In genomic region chr15:41795996-41796395, GRCh38 we compare ENCODE assay signal across 13 cellular contexts. TPM values are rescaled to one million over a fixed set of nuclear protein-coding genes. Genes with fewer than 3 reads are reported as not detected.
DNase-seq lines count a peak whose midpoint lies in the region; ATAC-seq, FAIRE-seq and TF ChIP-seq lines count a peak whose summit lies in the region.
"Had no signal": no experiment of that assay in that cellular context is flagged by ENCODE, and none has a peak within 500 bp of the region (broad histone marks: within the 10 kb centered on the region; RNA-seq: fewer than 3 reads in every experiment).

No MANE protein-coding gene starts in this region.

- BruUV-seq in HepG2 (replicated peaks; lab: Mats Ljungman, UMichigan) = no TSS peak

- no peaks in the 10 kb centered on the region for H3K9me3 Mint-ChIP-seq in activated CD4-positive, alpha-beta memory T cell treated with anti-CD3 and anti-CD28 coated beads, Interleukin-2, amount 10 ng/mL, durations not matched to agents 7 days and 5 days
- H3K9me3 Mint-ChIP-seq: stimulated activated naive CD8-positive, alpha-beta T cell treated with anti-CD3 and anti-CD28 coated beads, Interleukin-15, Interleukin-2, amounts not matched to agents 100 ng/mL and 50 ng/mL, for 24 hours had no signal

- H2AFZ ChIP-seq in HepG2 (ENCODE audit: low read length) = no peak overlapping the region
- no peak overlapping the region for H2AFZ ChIP-seq in trophoblast cell (ENCODE audit: insufficient read depth, low read length, poor library complexity)

- H2AK5ac ChIP-seq in trophoblast cell (ENCODE audit: low read length) = no peak overlapping the region

- peak overlapping the region; percentile 16; the same call in 1 of the 2 replicates for H3K4me2 ChIP-seq in HepG2 (ENCODE audit: low read depth, low read length)
- no peak overlapping the region for H3K4me2 ChIP-seq in trophoblast cell (ENCODE audit: low read length)

- peaks cover 43% of the 10 kb centered on the region for H3K4me1 ChIP-seq in HepG2 (ENCODE audit: insufficient read depth, low read length)
- peaks cover 0 to 14% (median 0%) of the 10 kb centered on the region in 4 donors for H3K4me1 ChIP-seq in right lobe of liver
- H3K4me1 ChIP-seq in trophoblast cell (ENCODE audit: control insufficient read depth in 1 of 2, insufficient read depth in 2 of 2, low read length in 2 of 2) = peaks cover 33 to 51% of the 10 kb centered on the region in 2 experiments
- peaks cover 5% of the 10 kb centered on the region for H3K4me1 ChIP-seq in effector memory CD4-positive, alpha-beta T cell (ENCODE audit: control insufficient read depth, insufficient read depth, low read length, poor library complexity, severe bottlenecking)

- CTCF ChIA-PET in HepG2 (lab: Yijun Ruan, JAX; ENCODE audit: low intra/inter-chr PET ratio, low total read pairs) = no interaction called here
- CTCF ChIA-PET in activated CD4-positive, alpha-beta memory T cell treated with anti-CD3 and anti-CD28 coated beads, Interleukin-2, amount 10 ng/mL, durations not matched to agents 7 days and 5 days (lab: Charles Lee) = interaction anchor here (0.9 to 1.5 kb wide), 4 partner anchors 15 to 53 kb away, joined by 3 to 7 read pairs (median 5); partner anchors contain the start of gene MAPKBP1

- H3K9me3 ChIP-seq in HepG2 (ENCODE audit: low read length) (no peaks in the 10 kb centered on the region), right lobe of liver (no peaks in the 10 kb centered on the region), trophoblast cell (ENCODE audit: insufficient read depth, low read depth, low read length) (no peaks in the 10 kb centered on the region)
- no peaks in the 10 kb centered on the region for H3K9me3 ChIP-seq in effector memory CD4-positive, alpha-beta T cell (ENCODE audit: control insufficient read depth, low read length)

- H4K8ac ChIP-seq in trophoblast cell (ENCODE audit: low read depth, low read length) = no peak overlapping the region

- no peak overlapping the region for H4K12ac ChIP-seq in trophoblast cell (ENCODE audit: low read depth, low read length)

- H3K9ac ChIP-seq in HepG2 (ENCODE audit: insufficient read depth, low read depth, low read length) (no peak overlapping the region), trophoblast cell (ENCODE audit: low read length) (no peak overlapping the region)

- TF ChIP-seq POLR2A in HepG2 (IDR thresholded peaks at IDR 0.05; ENCODE audit: insufficient read depth in 1 of 2, low read depth in 2 of 2, low read length in 2 of 2) (no peak), right lobe of liver (IDR thresholded peaks at IDR 0.05) (no peak)

- H3K18ac ChIP-seq in trophoblast cell (ENCODE audit: low read length) = no peak overlapping the region

- peaks cover 13% of the 10 kb centered on the region for H3K36me3 Mint-ChIP-seq in activated CD4-positive, alpha-beta memory T cell treated with anti-CD3 and anti-CD28 coated beads, Interleukin-2, amount 10 ng/mL, durations not matched to agents 7 days and 5 days (ENCODE audit: low read depth)

- DNase-seq in HepG2 (ENCODE audit: low spot score) = no peak
- DNase-seq in right lobe of liver = no peak
- no peak for DNase-seq in coronary artery (ENCODE audit: low spot score)
- no peak for DNase-seq in trophoblast cell
- no peak for DNase-seq in effector memory CD4-positive, alpha-beta T cell
- no peak for DNase-seq in NCI-H2107 treated with DMSO at 0.1 percent for 48 hours (lab: John Stamatoyannopoulos, UW; ENCODE audit: unreplicated experiment)
- DNase-seq in activated CD4-positive, alpha-beta memory T cell treated with anti-CD3 and anti-CD28 coated beads, Interleukin-2, amount 10 ng/mL, durations not matched to agents 7 days and 5 days = no peak
- no peak for DNase-seq in NCI-H510A (lab: John Stamatoyannopoulos, UW)
- DNase-seq: activated CD4-positive, alpha-beta T cell treated with anti-CD3 and anti-CD28 coated beads for 1 hour; activated T-cell treated with anti-CD3 and anti-CD28 coated beads, Interleukin-2, amount 50 U/mL, for 48 hours; SW 1271 had no signal

- H3K27me3 ChIP-seq in HepG2 (ENCODE audit: control insufficient read depth in 1 of 2, insufficient read depth in 2 of 2, low read length in 2 of 2) (no peaks in the 10 kb centered on the region), right lobe of liver (no peaks in the 10 kb centered on the region), trophoblast cell (ENCODE audit: insufficient read depth, low read length) (no peaks in the 10 kb centered on the region)
- no peaks in the 10 kb centered on the region for H3K27me3 ChIP-seq in effector memory CD4-positive, alpha-beta T cell (replicated peaks; ENCODE audit: control insufficient read depth, insufficient read depth, low read length, poor library complexity, severe bottlenecking)

- no peak overlapping the region for H3K14ac ChIP-seq in trophoblast cell (ENCODE audit: low read length)

- ATAC-seq in HepG2 (no peak; the same call in 2 of the 3 replicates), right lobe of liver (no peak)

- H2BK5ac ChIP-seq in trophoblast cell (ENCODE audit: low read depth, low read length, poor library complexity) = no peak overlapping the region

- TF ChIP-seq EP300 in HepG2 (IDR thresholded peaks at IDR 0.05; ENCODE audit: low read depth in 2 of 2, low read length in 2 of 2) (no peak), HepG2 (CRISPR knock-in tag; IDR thresholded peaks at IDR 0.05; ENCODE audit: borderline replicate concordance) (no peak)

- in situ Hi-C loops in HepG2 (cut with HindIII; ENCODE audit: extremely low pct_ligation_motif_present, low pct_unique_long_range_greater_than_20kb) = no loop called here

- no peak for FAIRE-seq in HepG2 (lab: Jason Lieb, UNC)
- FAIRE-seq: HTR-8/SVneo had no signal

- no peaks in the 10 kb centered on the region for H3K27me3 Mint-ChIP-seq in activated CD4-positive, alpha-beta memory T cell treated with anti-CD3 and anti-CD28 coated beads, Interleukin-2, amount 10 ng/mL, durations not matched to agents 7 days and 5 days
- H3K27me3 Mint-ChIP-seq: stimulated activated naive CD8-positive, alpha-beta T cell treated with anti-CD3 and anti-CD28 coated beads, Interleukin-15, Interleukin-2, amounts not matched to agents 100 ng/mL and 50 ng/mL, for 24 hours had no signal

- intact Hi-C loops in HepG2 (cut with micrococcal nuclease; ENCODE audit: unreplicated experiment) (no loop called here), right lobe of liver (cut with DNase I) (no loop called here)

- POLR2A ChIA-PET in HepG2 (lab: Yijun Ruan, JAX) = no interaction called here
- POLR2A ChIA-PET in activated CD4-positive, alpha-beta memory T cell treated with anti-CD3 and anti-CD28 coated beads, Interleukin-2, amount 10 ng/mL, durations not matched to agents 7 days and 5 days (lab: Charles Lee) = interaction anchor here (0.8 kb wide), 1 partner anchor 17 kb away, joined by 3 read pairs; no protein-coding TSS in a partner anchor

- no peak overlapping the region for H3K23ac ChIP-seq in trophoblast cell (ENCODE audit: low read length)

- H2BK120ac ChIP-seq in trophoblast cell (ENCODE audit: insufficient read depth, low read length, poor library complexity) = peak overlapping the region; percentile 6

- no peaks in the 10 kb centered on the region for H4K20me1 ChIP-seq in HepG2 (ENCODE audit: insufficient read depth, low read length)

- H3K27ac ChIP-seq in HepG2 (ENCODE audit: extremely low read length, insufficient read depth, low read length) (peak overlapping the region; percentile 54), right lobe of liver (no peak overlapping the region), coronary artery (peak overlapping the region; percentile 0 to 27), trophoblast cell (ENCODE audit: low read depth, low read length) (no peak overlapping the region)
- H3K27ac ChIP-seq in effector memory CD4-positive, alpha-beta T cell (ENCODE audit: insufficient read depth, low read length, poor library complexity, severe bottlenecking) = no peak overlapping the region

- WGBS in HepG2 (ENCODE audit: low lambda C conversion rate) = 94% methylated on average over 6 of the region's 6 CpGs
- 33% methylated on average over 1 of the region's 6 CpGs for WGBS in right lobe of liver (ENCODE audit: insufficient coverage, low coverage, low lambda C conversion rate, missing lambda C conversion rate)
- WGBS in trophoblast cell (ENCODE audit: extremely low coverage, insufficient coverage, insufficient read length) = no CpG with 5 or more reads among the region's 6 CpGs

- H3K36me3 ChIP-seq in HepG2 (replicated peaks in 1 of 2; ENCODE audit: control insufficient read depth in 1 of 2, insufficient read depth in 2 of 2, low read length in 2 of 2) = no peaks in the 10 kb centered on the region
- no peaks in the 10 kb centered on the region for H3K36me3 ChIP-seq in right lobe of liver
- H3K36me3 ChIP-seq in trophoblast cell (ENCODE audit: control insufficient read depth in 1 of 2, insufficient read depth in 2 of 2, low read length in 2 of 2) = peaks cover 3 to 8% of the 10 kb centered on the region in 2 experiments
- peaks cover 6% of the 10 kb centered on the region for H3K36me3 ChIP-seq in effector memory CD4-positive, alpha-beta T cell (ENCODE audit: control insufficient read depth, insufficient read depth, low read length)

- H3K4me3 ChIP-seq in HepG2 (replicated peaks in 1 of 3; ENCODE audit: insufficient read depth in 1 of 3, low read depth in 2 of 3, low read length in 3 of 3) = no peak overlapping the region
- H3K4me3 ChIP-seq in right lobe of liver = no peak overlapping the region
- no peak overlapping the region for H3K4me3 ChIP-seq in coronary artery
- H3K4me3 ChIP-seq in trophoblast cell (ENCODE audit: low read depth, low read length) = no peak overlapping the region
- no peak overlapping the region for H3K4me3 ChIP-seq in effector memory CD4-positive, alpha-beta T cell (ENCODE audit: insufficient read depth, low read depth, low read length, poor library complexity, severe bottlenecking)

- H3K27ac Mint-ChIP-seq in activated CD4-positive, alpha-beta memory T cell treated with anti-CD3 and anti-CD28 coated beads, Interleukin-2, amount 10 ng/mL, durations not matched to agents 7 days and 5 days = no peak overlapping the region
- H3K27ac Mint-ChIP-seq: stimulated activated naive CD8-positive, alpha-beta T cell treated with anti-CD3 and anti-CD28 coated beads, Interleukin-15, Interleukin-2, amounts not matched to agents 100 ng/mL and 50 ng/mL, for 24 hours had no signal

- H2BK12ac ChIP-seq in trophoblast cell (ENCODE audit: low read length) = no peak overlapping the region

- TF ChIP-seq RAD21 in HepG2 (CRISPR knock-in tag; IDR thresholded peaks at IDR 0.05) = no peak

- H3K79me1 ChIP-seq in trophoblast cell (ENCODE audit: low read length) = peaks cover 24% of the 10 kb centered on the region

- no peak overlapping the region for H4K91ac ChIP-seq in trophoblast cell (ENCODE audit: low read depth, low read length)

- H3K4me1 Mint-ChIP-seq in activated CD4-positive, alpha-beta memory T cell treated with anti-CD3 and anti-CD28 coated beads, Interleukin-2, amount 10 ng/mL, durations not matched to agents 7 days and 5 days = peaks cover 33% of the 10 kb centered on the region

- no peak for TF ChIP-seq CTCF in HepG2 (CRISPR knock-in tag; IDR thresholded peaks at IDR 0.05)
- no peak for TF ChIP-seq CTCF in right lobe of liver (IDR thresholded peaks at IDR 0.05)
- TF ChIP-seq CTCF in coronary artery (IDR thresholded peaks at IDR 0.05) = no peak

- no peak overlapping the region for H3K4ac ChIP-seq in trophoblast cell (ENCODE audit: low read depth, low read length)

- no peak overlapping the region for H3K4me3 Mint-ChIP-seq in activated CD4-positive, alpha-beta memory T cell treated with anti-CD3 and anti-CD28 coated beads, Interleukin-2, amount 10 ng/mL, durations not matched to agents 7 days and 5 days
- H3K4me3 Mint-ChIP-seq: stimulated activated naive CD8-positive, alpha-beta T cell treated with anti-CD3 and anti-CD28 coated beads, Interleukin-15, Interleukin-2, amounts not matched to agents 100 ng/mL and 50 ng/mL, for 24 hours had no signal

- H3K79me2 ChIP-seq in HepG2 (ENCODE audit: insufficient read depth, low read length) (peaks cover 2% of the 10 kb centered on the region), trophoblast cell (ENCODE audit: control insufficient read depth, insufficient read depth, low read length, poor library complexity) (peaks cover 2% of the 10 kb centered on the region)

RNA-seq across cellular contexts. Expression of gene MAPKBP1, which starts 21.7 kb away (rescaled TPM):
- total RNA-seq in HepG2 (2016; rRNA removed; fragmentation: Illumina TruSeq; extraction: Trizol) (3.9 and 7.3 TPM in 2 replicates), right lobe of liver (1 to 10 TPM; 4.3 to 7.9 (median 5.7) TPM)
- total RNA-seq in HepG2 (2016; cell fraction: cytosol; rRNA removed; fragmentation: Illumina TruSeq; extraction: Trizol; ENCODE audit: low read depth) = 2.9 and 4.5 TPM in 2 replicates
- total RNA-seq in HepG2 (2016; cell fraction: insoluble cytoplasmic fraction; rRNA removed; fragmentation: Illumina TruSeq; extraction: Trizol) = 3.2 and 7.7 TPM in 2 replicates
- 2.3 and 2.4 TPM in 2 replicates for total RNA-seq in HepG2 (2016; cell fraction: membrane; rRNA removed; fragmentation: Illumina TruSeq; extraction: Trizol)
- 12.3 and 15.3 TPM in 2 replicates for total RNA-seq in HepG2 (2016; cell fraction: nucleus; rRNA removed; fragmentation: Illumina TruSeq; extraction: Trizol)
- polyA plus RNA-seq in HepG2 (2011; rRNA removed) = 3.0 and 4.7 TPM in 2 replicates
- 0.88 and 1.0 TPM in 2 replicates for polyA plus RNA-seq in HepG2 (2011; cell fraction: cytosol; rRNA removed)
- polyA plus RNA-seq in HepG2 (2011; cell fraction: nucleus; rRNA removed) = 26.1 and 64.5 TPM in 2 replicates
- 3.9 and 4.1 TPM in 2 replicates for polyA plus RNA-seq in HepG2 (2012)
- 0.11 and 0.12 TPM in 2 replicates for polyA plus RNA-seq in HepG2 (2016; cell fraction: cytosol; fragmentation: Illumina TruSeq; extraction: Trizol; ENCODE audit: low read depth)
- polyA plus RNA-seq in HepG2 (2016; cell fraction: insoluble cytoplasmic fraction; fragmentation: Illumina TruSeq; extraction: Trizol; ENCODE audit: low read depth) = 0.94 and 1.7 TPM in 2 replicates
- 0.27 and 0.49 TPM in 2 replicates for polyA plus RNA-seq in HepG2 (2016; cell fraction: membrane; fragmentation: Illumina TruSeq; extraction: Trizol; ENCODE audit: low read depth)
- polyA plus RNA-seq in HepG2 (2016; cell fraction: nucleus; fragmentation: Illumina TruSeq; extraction: Trizol; ENCODE audit: insufficient read depth, low read depth) = 19.4 and 21.3 TPM in 2 replicates
- 17.2 and 24.6 TPM in 2 replicates for polyA minus RNA-seq in HepG2 (2011; rRNA and poly(A)+ RNA removed; ENCODE audit: low replicate concordance)
- polyA minus RNA-seq in HepG2 (2011; cell fraction: cytosol; rRNA and poly(A)+ RNA removed) = 3.0 and 3.1 TPM in 2 replicates
- 23.3 and 23.4 TPM in 2 replicates for polyA minus RNA-seq in HepG2 (2011; cell fraction: nucleus; rRNA and poly(A)+ RNA removed)
- polyA plus RNA-seq in trophoblast cell (2013) = 19.2 and 19.4 TPM in 2 replicates
- 10 to 100 TPM; 28.9 to 31.6 TPM for total RNA-seq in activated CD4-positive, alpha-beta memory T cell treated with anti-CD3 and anti-CD28 coated beads, Interleukin-2, amount 10 ng/mL, durations not matched to agents 7 days and 5 days

RNA-seq across cellular contexts. Expression of gene JMJD7, which starts 31.9 kb away (rescaled TPM):
- total RNA-seq in HepG2 (2016; rRNA removed; fragmentation: Illumina TruSeq; extraction: Trizol) = 5.4 and 7.1 TPM in 2 replicates
- 0.40 and 0.53 TPM in 2 replicates for total RNA-seq in HepG2 (2016; cell fraction: cytosol; rRNA removed; fragmentation: Illumina TruSeq; extraction: Trizol; ENCODE audit: low read depth)
- 6.2 and 6.5 TPM in 2 replicates for total RNA-seq in HepG2 (2016; cell fraction: insoluble cytoplasmic fraction; rRNA removed; fragmentation: Illumina TruSeq; extraction: Trizol)
- 2.0 and 2.1 TPM in 2 replicates for total RNA-seq in HepG2 (2016; cell fraction: membrane; rRNA removed; fragmentation: Illumina TruSeq; extraction: Trizol)
- 7.6 and 8.2 TPM in 2 replicates for total RNA-seq in HepG2 (2016; cell fraction: nucleus; rRNA removed; fragmentation: Illumina TruSeq; extraction: Trizol)
- 6.4 and 7.2 TPM in 2 replicates for polyA plus RNA-seq in HepG2 (2011; rRNA removed)
- polyA plus RNA-seq in HepG2 (2011; cell fraction: cytosol; rRNA removed) = 4.5 and 4.9 TPM in 2 replicates
- polyA plus RNA-seq in HepG2 (2011; cell fraction: nucleus; rRNA removed) = 22.2 and 32.3 TPM in 2 replicates
- 3.7 and 5.4 TPM in 2 replicates for polyA plus RNA-seq in HepG2 (2012)
- polyA plus RNA-seq in HepG2 (2016; cell fraction: cytosol; fragmentation: Illumina TruSeq; extraction: Trizol; ENCODE audit: low read depth) = 2.3 TPM in 2 replicates
- polyA plus RNA-seq in HepG2 (2016; cell fraction: insoluble cytoplasmic fraction; fragmentation: Illumina TruSeq; extraction: Trizol; ENCODE audit: low read depth) = 5.3 and 6.2 TPM in 2 replicates
- polyA plus RNA-seq in HepG2 (2016; cell fraction: membrane; fragmentation: Illumina TruSeq; extraction: Trizol; ENCODE audit: low read depth) = 2.5 and 2.6 TPM in 2 replicates
- polyA plus RNA-seq in HepG2 (2016; cell fraction: nucleus; fragmentation: Illumina TruSeq; extraction: Trizol; ENCODE audit: insufficient read depth, low read depth) = 17.3 and 19.5 TPM in 2 replicates
- 7.1 and 9.6 TPM in 2 replicates for polyA minus RNA-seq in HepG2 (2011; rRNA and poly(A)+ RNA removed; ENCODE audit: low replicate concordance)
- 1.2 and 4.6 TPM in 2 replicates for polyA minus RNA-seq in HepG2 (2011; cell fraction: cytosol; rRNA and poly(A)+ RNA removed)
- 3.2 and 8.8 TPM in 2 replicates for polyA minus RNA-seq in HepG2 (2011; cell fraction: nucleus; rRNA and poly(A)+ RNA removed)
- total RNA-seq in right lobe of liver = 1 to 10 TPM; 6.0 to 8.6 (median 7.3) TPM
- 6.6 and 7.8 TPM in 2 replicates for polyA plus RNA-seq in trophoblast cell (2013)
- 10 to 100 TPM; 18.2 to 22.4 TPM for total RNA-seq in activated CD4-positive, alpha-beta memory T cell treated with anti-CD3 and anti-CD28 coated beads, Interleukin-2, amount 10 ng/mL, durations not matched to agents 7 days and 5 days

RNA-seq across cellular contexts. Expression of gene PLA2G4B, which starts 42.7 kb away (rescaled TPM):
- total RNA-seq in HepG2 (2016; rRNA removed; fragmentation: Illumina TruSeq; extraction: Trizol) (0.55 and 5.1 TPM in 2 replicates), right lobe of liver (1 to 10 TPM in 5 of 6 experiments, under 1 TPM in 1; 0.31 to 7.3 (median 4.7) TPM)
- total RNA-seq in HepG2 (2016; cell fraction: cytosol; rRNA removed; fragmentation: Illumina TruSeq; extraction: Trizol; ENCODE audit: low read depth) = 1.1 and 1.6 TPM in 2 replicates
- total RNA-seq in HepG2 (2016; cell fraction: insoluble cytoplasmic fraction; rRNA removed; fragmentation: Illumina TruSeq; extraction: Trizol) = 0.88 and 2.9 TPM in 2 replicates
- 0.55 and 1.1 TPM in 2 replicates for total RNA-seq in HepG2 (2016; cell fraction: membrane; rRNA removed; fragmentation: Illumina TruSeq; extraction: Trizol)
- total RNA-seq in HepG2 (2016; cell fraction: nucleus; rRNA removed; fragmentation: Illumina TruSeq; extraction: Trizol) = 4.1 and 4.8 TPM in 2 replicates
- 8.0 and 10.2 TPM in 2 replicates for polyA plus RNA-seq in HepG2 (2011; rRNA removed)
- 1.2 and 1.9 TPM in 2 replicates for polyA plus RNA-seq in HepG2 (2011; cell fraction: cytosol; rRNA removed)
- 51.3 and 67.9 TPM in 2 replicates for polyA plus RNA-seq in HepG2 (2011; cell fraction: nucleus; rRNA removed)
- 2.9 and 3.7 TPM in 2 replicates for polyA plus RNA-seq in HepG2 (2012)
- polyA plus RNA-seq in HepG2 (2016; cell fraction: cytosol; fragmentation: Illumina TruSeq; extraction: Trizol; ENCODE audit: low read depth) = 0.61 and 1.4 TPM in 2 replicates
- 0.63 and 1.2 TPM in 2 replicates for polyA plus RNA-seq in HepG2 (2016; cell fraction: insoluble cytoplasmic fraction; fragmentation: Illumina TruSeq; extraction: Trizol; ENCODE audit: low read depth)
- polyA plus RNA-seq in HepG2 (2016; cell fraction: membrane; fragmentation: Illumina TruSeq; extraction: Trizol; ENCODE audit: low read depth) = 1.0 and 1.5 TPM in 2 replicates
- polyA plus RNA-seq in HepG2 (2016; cell fraction: nucleus; fragmentation: Illumina TruSeq; extraction: Trizol; ENCODE audit: insufficient read depth, low read depth) = 15.6 and 20.4 TPM in 2 replicates
- 1.1 and 2.7 TPM in 2 replicates for polyA minus RNA-seq in HepG2 (2011; rRNA and poly(A)+ RNA removed; ENCODE audit: low replicate concordance)
- 2.2 TPM in 1 of 2 replicates, not detected in the other for polyA minus RNA-seq in HepG2 (2011; cell fraction: cytosol; rRNA and poly(A)+ RNA removed)
- 4.4 and 4.6 TPM in 2 replicates for polyA minus RNA-seq in HepG2 (2011; cell fraction: nucleus; rRNA and poly(A)+ RNA removed)
- 5.1 and 5.5 TPM in 2 replicates for polyA plus RNA-seq in trophoblast cell (2013)
- 1 to 10 TPM; 6.0 to 6.8 TPM for total RNA-seq in activated CD4-positive, alpha-beta memory T cell treated with anti-CD3 and anti-CD28 coated beads, Interleukin-2, amount 10 ng/mL, durations not matched to agents 7 days and 5 days

Comparison
In these comparisons a context has a peak if more than half of its experiments do, and no peak if none do; other contexts are left out.
1. H3K27ac ChIP-seq: peak in HepG2 (single experiment) and coronary artery (2 of 2); none in right lobe of liver (0 of 3), trophoblast cell (single experiment) and effector memory CD4-positive, alpha-beta T cell (single experiment).